27 cellular contexts compared by ENCODE assay signal in genomic region chr7:157656195-157656769, GRCh38.
DNase-seq lines count a peak whose midpoint lies in the region; FAIRE-seq and TF ChIP-seq lines count a peak whose summit lies in the region.
"Had no signal": no experiment of that assay in that cellular context is flagged by ENCODE, and none has a peak within 500 bp of the region (broad histone marks: within the 10 kb centered on the region; RNA-seq: fewer than 3 reads in every experiment).

No MANE protein-coding gene starts in this region.

- H3K4ac ChIP-seq in H1 (replicated peaks; ENCODE audit: insufficient read length, low read depth, low read length) = no peak overlapping the region

- intact Hi-C loops in CD14-positive monocyte (cut with micrococcal nuclease) = no loop called here
- intact Hi-C loops in activated CD4-positive, alpha-beta T cell treated with anti-CD3 and anti-CD28 coated beads, Interleukin-2, amount 10 ng/mL, durations not matched to agents 24 days and 14 days (cut with micrococcal nuclease) = no loop called here

- peak overlapping the region; percentile 92 for H3K56ac ChIP-seq in H1 (replicated peaks; ENCODE audit: insufficient read length, low read depth, low read length)

- no peak overlapping the region for H2BK12ac ChIP-seq in H1 (ENCODE audit: low read depth, low read length)

- H3K4me1 ChIP-seq in H1 (replicated peaks in 1 of 4; ENCODE audit: control insufficient read depth in 3 of 4, insufficient read depth in 4 of 4, low read length in 3 of 4) (no peaks in the 10 kb centered on the region), osteoblast (ENCODE audit: insufficient read depth, low read length) (no peaks in the 10 kb centered on the region)
- H3K4me1 ChIP-seq: BE2C, stomach, tibial artery had no signal

- H3K27me3 Mint-ChIP-seq in CD14-positive monocyte (ENCODE audit: low read depth in 3 of 3) = peaks cover 3 to 8% (median 4%) of the 10 kb centered on the region in 3 donors
- H3K27me3 Mint-ChIP-seq in activated CD4-positive, alpha-beta T cell treated with anti-CD3 and anti-CD28 coated beads, Interleukin-2, amount 10 ng/mL, durations not matched to agents 24 days and 14 days = no peaks in the 10 kb centered on the region
- H3K27me3 Mint-ChIP-seq: brain, T-helper 17 cell had no signal

- H4K5ac ChIP-seq in H1 (ENCODE audit: insufficient read length, low read depth, low read length) = no peak overlapping the region

- H3K23me2 ChIP-seq in H1 (ENCODE audit: low read depth, low read length) = peaks cover 12% of the 10 kb centered on the region; the same call in 1 of the 2 replicates

- H2AFZ ChIP-seq in H1 (ENCODE audit: low read length) (no peak overlapping the region), osteoblast (ENCODE audit: low read length) (no peak overlapping the region)

- no peak overlapping the region for H3K18ac ChIP-seq in H1 (ENCODE audit: extremely low read depth, low read length)

- peak; percentile 22 to 40; a peak in 2 of 4 replicates for TF ChIP-seq RAD21 in H1 (IDR thresholded peaks at IDR 0.05 in 1 of 2, conservative IDR thresholded peaks at IDR 0.05 in 1 of 2; ENCODE audit: low read depth in 2 of 2, low read length in 2 of 2)

- H3K14ac ChIP-seq in H1 (ENCODE audit: insufficient read length) = no peak overlapping the region

- H3K4me2 ChIP-seq in H1 (ENCODE audit: insufficient read depth in 1 of 2, low read depth in 2 of 2, low read length in 2 of 2) = no peak overlapping the region
- no peak overlapping the region for H3K4me2 ChIP-seq in osteoblast (ENCODE audit: insufficient read depth, low read length)

- no peak overlapping the region for H4K91ac ChIP-seq in H1 (replicated peaks; ENCODE audit: insufficient read length, low read length)

- DNase-seq in CD14-positive monocyte (ENCODE audit: low spot score) (peak; percentile 34), NB4 (ENCODE audit: low read depth) (no peak), H1 (ENCODE audit: low read depth in 1 of 2, low spot score in 2 of 2) (no peak), osteoblast (ENCODE audit: insufficient read length, low spot score, missing footprints) (peak; percentile 84), NCI-H1417 (lab: John Stamatoyannopoulos, UW) (no peak), cortex of kidney (lab: John Stamatoyannopoulos, UW) (no peak)
- no peak for DNase-seq in activated CD4-positive, alpha-beta T cell treated with anti-CD3 and anti-CD28 coated beads for 1 hour
- no peak for DNase-seq in activated CD4-positive, alpha-beta T cell treated with anti-CD3 and anti-CD28 coated beads, Interleukin-2, amount 10 ng/mL, durations not matched to agents 24 days and 14 days
- DNase-seq: ACHN; activated CD4-positive, alpha-beta T cell treated with anti-CD3 and anti-CD28 coated beads for 4 hours; activated naive CD4-positive, alpha-beta T cell; activated T-cell treated with anti-CD3 and anti-CD28 coated beads, Interleukin-2, amount 50 U/mL, for 4 hours; BE2C; COR-L47; DMS79; Kasumi-1; natural killer cell; NCI-H1092; NCI-H2227 treated with DMSO at 0.1 percent for 48 hours; stimulated activated CD8-positive, alpha-beta memory T cell treated with anti-CD3 and anti-CD28 coated beads, Interleukin-4, amount 100 ng/mL, for 48 hours; stomach; T-helper 17 cell had no signal

- no peaks in the 10 kb centered on the region for H3K27me3 ChIP-seq in H1 (replicated peaks in 1 of 4; ENCODE audit: control insufficient read depth in 3 of 4, extremely low read depth in 1 of 4, insufficient read depth in 3 of 4, low read length in 3 of 4)
- H3K27me3 ChIP-seq in osteoblast (ENCODE audit: insufficient read depth, low read length) = no peaks in the 10 kb centered on the region
- H3K27me3 ChIP-seq: BE2C had no signal

- H3K4me3 ChIP-seq in NB4 (ENCODE audit: low read depth, low read length) = no peak overlapping the region
- no peak overlapping the region for H3K4me3 ChIP-seq in H1 (ENCODE audit: extremely low read depth in 1 of 4, insufficient read depth in 2 of 4, low read depth in 3 of 4, low read length in 4 of 4)
- H3K4me3 ChIP-seq in osteoblast (ENCODE audit: insufficient read depth, low read length) = no peak overlapping the region
- H3K4me3 ChIP-seq: skin epidermis, stomach, tibial artery had no signal

- no peaks in the 10 kb centered on the region for H3K9me3 ChIP-seq in H1 (ENCODE audit: insufficient read depth in 2 of 2, low read depth in 1 of 2, low read length in 1 of 2)
- H3K9me3 ChIP-seq in osteoblast (ENCODE audit: low read depth, low read length) = no peaks in the 10 kb centered on the region
- H3K9me3 ChIP-seq: BE2C, stomach, tibial artery had no signal

- H3K27ac Mint-ChIP-seq in CD14-positive monocyte = no peak overlapping the region
- no peak overlapping the region for H3K27ac Mint-ChIP-seq in activated CD4-positive, alpha-beta T cell treated with anti-CD3 and anti-CD28 coated beads, Interleukin-2, amount 10 ng/mL, durations not matched to agents 24 days and 14 days
- H3K27ac Mint-ChIP-seq: natural killer cell, T-helper 17 cell had no signal

- H4K20me1 ChIP-seq in H1 (replicated peaks in 1 of 2; ENCODE audit: control insufficient read depth in 1 of 2, insufficient read depth in 2 of 2, low read length in 2 of 2) (peaks cover 0 to 5% of the 10 kb centered on the region in 2 experiments), osteoblast (ENCODE audit: insufficient read depth, low read length) (no peaks in the 10 kb centered on the region)

- CTCF ChIA-PET in H1 (lab: Charles Lee; ENCODE audit: partially characterized antibody) = interaction anchor here (0.7 kb wide), 1 partner anchor 211 kb away, joined by 3 read pairs; no protein-coding TSS in a partner anchor

- H2BK120ac ChIP-seq in H1 (replicated peaks; ENCODE audit: low read depth, low read length) = no peak overlapping the region

- no peak overlapping the region for H2BK20ac ChIP-seq in H1 (ENCODE audit: low read length)

- H2BK5ac ChIP-seq in H1 (ENCODE audit: low read depth, low read length) = no peak overlapping the region

- no peak for FAIRE-seq in H1 (lab: Jason Lieb, UNC)
- FAIRE-seq: RCC 7860 had no signal

- H3K36me3 ChIP-seq in H1 (ENCODE audit: control insufficient read depth in 2 of 4, insufficient read depth in 4 of 4, low read length in 3 of 4) = no peaks in the 10 kb centered on the region
- H3K36me3 ChIP-seq in osteoblast (ENCODE audit: insufficient read depth, low read length) = no peaks in the 10 kb centered on the region
- H3K36me3 ChIP-seq: BE2C, tibial artery had no signal

- TF ChIP-seq CTCF in CD14-positive monocyte (IDR thresholded peaks at IDR 0.05) (no peak), NB4 (IDR thresholded peaks at IDR 0.05; ENCODE audit: low read depth, low read length) (peak; percentile 17), H1 (IDR thresholded peaks at IDR 0.05; ENCODE audit: control extremely low read depth in 1 of 3, insufficient read depth in 1 of 3, low read depth in 1 of 3, low read length in 3 of 3) (peak; percentile 38 to 62 (median 57); a peak in 3 of 4 replicates), osteoblast (IDR thresholded peaks at IDR 0.05; ENCODE audit: extremely low read depth, low read depth, low read length) (no peak)

- no peak for TF ChIP-seq POLR2A in NB4 (IDR thresholded peaks at IDR 0.05; ENCODE audit: extremely low read depth, insufficient read length)
- no peak for TF ChIP-seq POLR2A in H1 (IDR thresholded peaks at IDR 0.05; ENCODE audit: control extremely low read depth in 1 of 2, low read depth in 2 of 2, low read length in 2 of 2)

- H3K9ac ChIP-seq in H1 (replicated peaks in 1 of 4; ENCODE audit: extremely low read depth in 1 of 4, low read depth in 3 of 4, low read length in 3 of 4) = no peak overlapping the region

- H3K79me1 ChIP-seq in H1 (ENCODE audit: low read depth, low read length) = no peaks in the 10 kb centered on the region

- POLR2A ChIA-PET in H1 (lab: Charles Lee; ENCODE audit: partially characterized antibody) = no interaction called here

- H2BK15ac ChIP-seq in H1 (ENCODE audit: low read length) = no peak overlapping the region

- H3K4me1 Mint-ChIP-seq in CD14-positive monocyte = peaks cover 4% of the 10 kb centered on the region
- H3K4me1 Mint-ChIP-seq in activated CD4-positive, alpha-beta T cell treated with anti-CD3 and anti-CD28 coated beads, Interleukin-2, amount 10 ng/mL, durations not matched to agents 24 days and 14 days = peaks cover 7% of the 10 kb centered on the region

- no peak for TF ChIP-seq EP300 in H1 (IDR thresholded peaks at IDR 0.05; ENCODE audit: borderline replicate concordance in 1 of 2, low read depth in 2 of 2, low read length in 2 of 2)

- no peak overlapping the region for H3K23ac ChIP-seq in H1 (ENCODE audit: insufficient read length)

- H3K36me3 Mint-ChIP-seq in CD14-positive monocyte = no peaks in the 10 kb centered on the region
- H3K36me3 Mint-ChIP-seq in activated CD4-positive, alpha-beta T cell treated with anti-CD3 and anti-CD28 coated beads, Interleukin-2, amount 10 ng/mL, durations not matched to agents 24 days and 14 days (ENCODE audit: low read depth) = no peaks in the 10 kb centered on the region
- H3K36me3 Mint-ChIP-seq: natural killer cell had no signal

- no peak overlapping the region for H2AK5ac ChIP-seq in H1 (ENCODE audit: low read depth, low read length)

- H3K27ac ChIP-seq in H1 (ENCODE audit: low read depth, low read length) (no peak overlapping the region), osteoblast (ENCODE audit: low read depth, low read length) (no peak overlapping the region)
- H3K27ac ChIP-seq: HL-60, skin epidermis, stomach, tibial artery had no signal

- WGBS in H1 (ENCODE audit: extremely low coverage in 1 of 2, insufficient coverage in 1 of 2, insufficient read length in 1 of 2, insufficient replicate concordance in 2 of 2, low coverage in 1 of 2, low lambda C conversion rate in 2 of 2, missing lambda C conversion rate in 1 of 2), 2 experiments = 90% methylated on average over 30 of the region's 34 CpGs; no CpG with 5 or more reads in 1 of the 2 experiments

- H3K9me3 Mint-ChIP-seq in CD14-positive monocyte = peaks cover 0 to 5% (median 2%) of the 10 kb centered on the region in 7 donors
- H3K9me3 Mint-ChIP-seq in activated CD4-positive, alpha-beta T cell treated with anti-CD3 and anti-CD28 coated beads, Interleukin-2, amount 10 ng/mL, durations not matched to agents 24 days and 14 days = no peaks in the 10 kb centered on the region
- H3K9me3 Mint-ChIP-seq: activated T-cell treated with anti-CD3 and anti-CD28 coated beads, Interleukin-2, amount 50 U/mL, for 4 hours; natural killer cell had no signal

- H3K79me2 ChIP-seq in H1 (ENCODE audit: control insufficient read depth in 1 of 2, insufficient read depth in 2 of 2, low read length in 2 of 2) = no peaks in the 10 kb centered on the region
- H3K79me2 ChIP-seq in osteoblast (ENCODE audit: insufficient read depth, low read length) = no peaks in the 10 kb centered on the region

- no peak overlapping the region for H3K4me3 Mint-ChIP-seq in CD14-positive monocyte
- H3K4me3 Mint-ChIP-seq in activated CD4-positive, alpha-beta T cell treated with anti-CD3 and anti-CD28 coated beads, Interleukin-2, amount 10 ng/mL, durations not matched to agents 24 days and 14 days = no peak overlapping the region
- H3K4me3 Mint-ChIP-seq: activated T-cell treated with anti-CD3 and anti-CD28 coated beads, Interleukin-2, amount 50 U/mL, for 4 hours; brain; natural killer cell; T-helper 17 cell had no signal

- no peak overlapping the region for H4K8ac ChIP-seq in H1 (ENCODE audit: extremely low read depth, insufficient read depth, low read length)

TF ChIP-seq in H1, 55 proteins besides CTCF, POLR2A, EP300 and RAD21 (continues in another document):
- TF ChIP-seq SP2 (IDR thresholded peaks at IDR 0.05; ENCODE audit: low read length) = no peak

Comparison
In these comparisons a context has a peak if more than half of its experiments do, and no peak if none do; other contexts are left out.
1. DNase-seq: peak in CD14-positive monocyte (single experiment) and osteoblast (single experiment); none in NB4 (single experiment), H1 (0 of 2), activated CD4-positive, alpha-beta T cell treated with anti-CD3 and anti-CD28 coated beads for 1 hour (single experiment), NCI-H1417 (0 of 3), activated CD4-positive, alpha-beta T cell treated with anti-CD3 and anti-CD28 coated beads, Interleukin-2, amount 10 ng/mL, durations not matched to agents 24 days and 14 days (single experiment) and cortex of kidney (single experiment).
2. CTCF ChIP-seq: peak in NB4 (single experiment) and H1 (3 of 3); none in CD14-positive monocyte (single experiment) and osteoblast (single experiment).